ENCODE assay signal across 16 cellular contexts in the genomic region with DNA sequence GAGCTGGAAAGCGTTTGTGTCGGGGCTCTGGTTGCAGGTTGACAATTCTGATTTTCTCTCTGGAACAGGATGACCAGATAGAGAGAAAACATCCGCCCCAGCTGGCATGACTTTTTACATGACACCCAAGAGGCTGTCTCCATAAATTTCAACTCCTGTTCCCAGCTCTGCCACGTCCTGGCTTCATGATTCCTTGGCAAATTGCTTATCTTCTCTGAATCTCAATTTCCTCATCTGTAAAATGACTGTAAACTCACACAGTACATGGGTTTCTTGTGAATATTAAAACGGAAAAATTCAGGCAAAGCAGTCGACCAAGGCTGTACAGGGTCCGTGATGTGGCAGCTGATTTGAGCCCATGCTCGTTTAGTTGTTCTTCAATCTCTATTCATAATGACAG.
DNase-seq lines count a peak whose midpoint lies in the region; ATAC-seq and TF ChIP-seq lines count a peak whose summit lies in the region.
"Had no signal": no experiment of that assay in that cellular context is flagged by ENCODE, and none has a peak within 500 bp of the region (broad histone marks: within the 10 kb centered on the region; RNA-seq: fewer than 3 reads in every experiment).

No MANE protein-coding gene starts in this region.

- no peak overlapping the region for H3K23ac ChIP-seq in mesendoderm (ENCODE audit: low read length)

- H4K8ac ChIP-seq in mesendoderm (ENCODE audit: low read depth, low read length): no peak overlapping the region

- H2AFZ ChIP-seq in Karpas-422 (ENCODE audit: low read length) (peak overlapping the region; percentile 60; the same call in 1 of the 2 replicates), OCI-LY7 (ENCODE audit: low read length) (0 out of 2 replicates have a peak overlapping the region, but pooled peaks have one; percentile 73)

- H2AK5ac ChIP-seq in mesendoderm (ENCODE audit: low read length): no peak overlapping the region

- H3K27me3 ChIP-seq in Karpas-422 (ENCODE audit: low read length) (no peaks in the 10 kb centered on the region), mesendoderm (ENCODE audit: insufficient read depth, low read length, poor library complexity) (no peaks in the 10 kb centered on the region), breast epithelium (peaks cover 0 to 48% of the 10 kb centered on the region in 2 donors)
- H3K27me3 ChIP-seq: BLaER1 treated with 17β-estradiol and CSF1 and Interleukin-3, amounts not matched to agents 10 nM and 100 nM had no signal

- TF ChIP-seq CTCF in OCI-LY7 (conservative IDR thresholded peaks at IDR 0.05; ENCODE audit: low read length) (no peak), breast epithelium (IDR thresholded peaks at IDR 0.05) (no peak)

- H3K56ac ChIP-seq in mesendoderm (ENCODE audit: low read length): no peak overlapping the region

- no peak overlapping the region for H3K4me2 ChIP-seq in Karpas-422 (ENCODE audit: low read depth, low read length, poor library complexity, severe bottlenecking)
- H3K4me2 ChIP-seq in OCI-LY7 (ENCODE audit: low read length): no peak overlapping the region
- H3K4me2 ChIP-seq in mesendoderm (ENCODE audit: low read length): no peak overlapping the region
- H3K4me2 ChIP-seq: A549; BLaER1 treated with 17β-estradiol and CSF1 and Interleukin-3, amounts not matched to agents 10 nM and 100 nM had no signal

- peaks cover 73% of the 10 kb centered on the region for H3K4me1 ChIP-seq in Karpas-422 (ENCODE audit: low read length)
- peaks cover 69% of the 10 kb centered on the region for H3K4me1 ChIP-seq in OCI-LY7 (ENCODE audit: insufficient read depth, low read length, poor library complexity, severe bottlenecking)
- peaks cover 3% of the 10 kb centered on the region for H3K4me1 ChIP-seq in mesendoderm (ENCODE audit: control insufficient read depth, low read depth, low read length)
- H3K4me1 ChIP-seq in breast epithelium: no peaks in the 10 kb centered on the region
- H3K4me1 ChIP-seq: A549; BLaER1 treated with 17β-estradiol and CSF1 and Interleukin-3, amounts not matched to agents 10 nM and 100 nM; Caco-2 had no signal

- no peaks in the 10 kb centered on the region for H3K9me2 ChIP-seq in Karpas-422 (replicated peaks; ENCODE audit: insufficient read depth, low read length)
- H3K9me2 ChIP-seq in OCI-LY7 (ENCODE audit: insufficient read depth, low read length): no peaks in the 10 kb centered on the region

- H3K36me3 ChIP-seq in Karpas-422 (ENCODE audit: insufficient read depth, low read length) (peaks cover 3% of the 10 kb centered on the region; the same call in 1 of the 2 replicates), OCI-LY7 (ENCODE audit: insufficient read depth, low read length) (no peaks in the 10 kb centered on the region), mesendoderm (ENCODE audit: control insufficient read depth, insufficient read depth, low read length) (no peaks in the 10 kb centered on the region), breast epithelium (no peaks in the 10 kb centered on the region)
- H3K36me3 ChIP-seq: BLaER1 treated with 17β-estradiol and CSF1 and Interleukin-3, amounts not matched to agents 10 nM and 100 nM had no signal

- no CpG with 5 or more reads among the region's 8 CpGs for WGBS in mesendoderm (ENCODE audit: extremely low coverage, insufficient coverage, low lambda C conversion rate)

- BruUV-seq in OCI-LY7 (replicated peaks; lab: Mats Ljungman, UMichigan): no TSS peak

- no peak for ATAC-seq in GM19023 (IDR thresholded peaks at IDR 0.05; ENCODE audit: unreplicated experiment)
- ATAC-seq: A549; CD8-positive, alpha-beta T cell had no signal

- no peak overlapping the region for H3K27ac ChIP-seq in Karpas-422 (ENCODE audit: low read length)
- no peak overlapping the region for H3K27ac ChIP-seq in OCI-LY7 (ENCODE audit: low read depth, low read length, poor library complexity, severe bottlenecking)
- H3K27ac ChIP-seq in mesendoderm (ENCODE audit: low read depth, low read length): no peak overlapping the region
- H3K27ac ChIP-seq in breast epithelium: no peak overlapping the region
- H3K27ac ChIP-seq: 22Rv1; A549; BLaER1 treated with 17β-estradiol and CSF1 and Interleukin-3, amounts not matched to agents 10 nM and 100 nM; C4-2B had no signal

- H2BK120ac ChIP-seq in mesendoderm (ENCODE audit: low read depth, low read length): no peak overlapping the region

- H2BK15ac ChIP-seq in mesendoderm (replicated peaks; ENCODE audit: low read depth): no peak overlapping the region

- CTCF ChIA-PET in OCI-LY7 (lab: Charles Lee; ENCODE audit: unreplicated experiment): no interaction called here

- H4K20me1 ChIP-seq in Karpas-422 (ENCODE audit: insufficient read depth, low read depth, low read length): no peaks in the 10 kb centered on the region
- H4K20me1 ChIP-seq in OCI-LY7 (ENCODE audit: insufficient read depth, low read length): no peaks in the 10 kb centered on the region
- H4K20me1 ChIP-seq: BLaER1 treated with 17β-estradiol and CSF1 and Interleukin-3, amounts not matched to agents 10 nM and 100 nM had no signal

- no peak overlapping the region for H3K4me3 ChIP-seq in Karpas-422 (ENCODE audit: low read length)
- no peak overlapping the region for H3K4me3 ChIP-seq in OCI-LY7 (ENCODE audit: low read depth, low read length, poor library complexity, severe bottlenecking)
- no peak overlapping the region for H3K4me3 ChIP-seq in mesendoderm (ENCODE audit: low read length)
- H3K4me3 ChIP-seq in breast epithelium: no peak overlapping the region
- H3K4me3 ChIP-seq: A549; BLaER1 treated with 17β-estradiol and CSF1 and Interleukin-3, amounts not matched to agents 10 nM and 100 nM had no signal

- no peak overlapping the region for H3K4ac ChIP-seq in mesendoderm (ENCODE audit: low read depth, low read length)

- DNase-seq in Karpas-422: peak; percentile 28
- no peak for DNase-seq in OCI-LY7 (ENCODE audit: low spot score)
- no peak for DNase-seq in mesendoderm
- DNase-seq in breast epithelium (ENCODE audit: low spot score in 2 of 2): no peak
- DNase-seq: AML-193; Caco-2; Calu3; CD4-positive, alpha-beta T cell; CD8-positive, alpha-beta T cell; DMS79 treated with DMSO at 0.1 percent for 48 hours; GF-D8 had no signal

- no peaks in the 10 kb centered on the region for H3K79me1 ChIP-seq in mesendoderm (ENCODE audit: low read length)

- POLR2A ChIA-PET in OCI-LY7 (lab: Charles Lee): interaction anchor here (0.5 to 0.6 kb wide), 2 partner anchors 102 to 430 kb away, joined by 3 to 5 read pairs; no protein-coding TSS in a partner anchor

- peak overlapping the region; percentile 3 for H3K18ac ChIP-seq in mesendoderm (ENCODE audit: low read length)

- no peak overlapping the region for H2BK5ac ChIP-seq in mesendoderm (ENCODE audit: low read length)

- H3K79me2 ChIP-seq in Karpas-422 (ENCODE audit: low read length) (no peaks in the 10 kb centered on the region), OCI-LY7 (ENCODE audit: insufficient read depth, low read depth, low read length) (no peaks in the 10 kb centered on the region), mesendoderm (ENCODE audit: control insufficient read depth, insufficient read depth, low read length) (no peaks in the 10 kb centered on the region)

- H3K9ac ChIP-seq in Karpas-422 (ENCODE audit: low read length) (no peak overlapping the region), mesendoderm (ENCODE audit: low read length) (no peak overlapping the region)
- H3K9ac ChIP-seq: BLaER1 treated with 17β-estradiol and CSF1 and Interleukin-3, amounts not matched to agents 10 nM and 100 nM had no signal

- no peaks in the 10 kb centered on the region for H3K9me3 ChIP-seq in Karpas-422 (ENCODE audit: low read length)
- H3K9me3 ChIP-seq in OCI-LY7 (ENCODE audit: low read length): peaks cover 2% of the 10 kb centered on the region; the same call in 1 of the 2 replicates
- H3K9me3 ChIP-seq in breast epithelium: no peaks in the 10 kb centered on the region
- H3K9me3 ChIP-seq: A549, Caco-2 had no signal

- intact Hi-C loops in OCI-LY7 (cut with micrococcal nuclease; ENCODE audit: unreplicated experiment): loop anchor here (10.0 kb wide), 2 partner anchors 432 to 912 kb away; no protein-coding TSS in a partner anchor
- intact Hi-C loops in breast epithelium (cut with DNase I; ENCODE audit: low total_unique reads): no loop called here

- no peak overlapping the region for H4K5ac ChIP-seq in mesendoderm (ENCODE audit: low read length)

- TF ChIP-seq POLR2A in breast epithelium (IDR thresholded peaks at IDR 0.05): no peak
